In the genomic region with DNA sequence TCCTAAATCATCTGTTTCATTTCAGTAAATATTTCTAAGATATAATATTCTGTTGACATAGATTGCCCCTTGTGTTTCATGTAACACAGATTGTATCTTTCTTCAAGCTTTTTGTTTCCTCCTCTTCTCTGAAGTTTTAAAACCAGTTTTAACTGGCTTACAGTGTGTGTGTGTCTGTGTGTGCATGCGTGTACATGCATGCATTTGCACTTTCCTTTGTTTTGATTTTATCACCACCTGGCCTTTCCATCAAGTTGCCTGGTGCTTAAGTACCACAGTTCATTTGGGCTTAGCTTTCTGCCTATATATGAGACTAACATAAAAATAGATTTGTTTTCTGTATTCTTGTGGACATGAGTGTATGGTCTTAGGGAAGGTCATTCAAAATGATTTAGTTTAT, we compare ENCODE assay signal across 24 cellular contexts. TPM values are rescaled to one million over a fixed set of nuclear protein-coding genes. Genes with fewer than 3 reads are reported as not detected.
DNase-seq lines count a peak whose midpoint lies in the region; ATAC-seq and TF ChIP-seq lines count a peak whose summit lies in the region.
"Had no signal": no experiment of that assay in that cellular context is flagged by ENCODE, and none has a peak within 500 bp of the region (broad histone marks: within the 10 kb centered on the region; RNA-seq: fewer than 3 reads in every experiment).

No MANE protein-coding gene starts in this region.

- intact Hi-C loops in activated naive CD4-positive, alpha-beta T cell treated with anti-CD3 and anti-CD28 coated beads for 36 hours (cut with micrococcal nuclease) = no loop called here

- no peaks in the 10 kb centered on the region for H3K9me3 Mint-ChIP-seq in activated naive CD4-positive, alpha-beta T cell treated with anti-CD3 and anti-CD28 coated beads for 36 hours
- H3K9me3 Mint-ChIP-seq: activated naive CD8-positive, alpha-beta T cell treated with anti-CD3 and anti-CD28 coated beads, Interleukin-2, amount 10 ng/mL, durations not matched to agents 7 days and 5 days; activated T-helper 2 cell treated with anti-CD3 and anti-CD28 coated beads, Interferon-gamma antibody, Interleukin-2, Interleukin-4, amounts not matched to agents 10 μg/mL and 5 μg/mL and 100 μg/mL, durations not matched to agents 14 hours and 24 hours and 36 hours; natural killer cell treated with Interleukin-12 subunit alpha and Interleukin-12 subunit beta and Interleukin-15 and Interleukin-18, amount 100 ng/mL, for 72 hours had no signal

- peak; percentile 2 for DNase-seq in DMS 273 (lab: John Stamatoyannopoulos, UW; ENCODE audit: unreplicated experiment)
- no peak for DNase-seq in DMS 273 treated with DMSO at 0.1 percent for 48 hours (lab: John Stamatoyannopoulos, UW)
- DNase-seq in DMS153 treated with DMSO at 0.1 percent for 48 hours (lab: John Stamatoyannopoulos, UW; ENCODE audit: unreplicated experiment) = peak; percentile 56
- DNase-seq in NCI-H510A treated with DMSO at 0.1 percent for 48 hours (lab: John Stamatoyannopoulos, UW) = peak; percentile 10
- peak; percentile 26 to 46 for DNase-seq in foreskin keratinocyte
- DNase-seq in HuH-7 (ENCODE audit: low spot score) = no peak
- DNase-seq in activated naive CD4-positive, alpha-beta T cell treated with anti-CD3 and anti-CD28 coated beads for 36 hours = no peak
- DNase-seq: activated CD8-positive, alpha-beta T cell treated with anti-CD3 and anti-CD28 coated beads, Interleukin-2, amount 10 ng/mL, durations not matched to agents 7 days and 5 days; activated naive CD8-positive, alpha-beta T cell treated with anti-CD3 and anti-CD28 coated beads, Interleukin-2, amount 10 ng/mL, durations not matched to agents 7 days and 5 days; dorsolateral prefrontal cortex; GOT3; kidney; NCI-H1048; NCI-H1930; small intestine; stimulated activated CD4-positive, alpha-beta T cell treated with anti-CD3 and anti-CD28 coated beads, Interleukin-1b, Interleukin-23, amount 100 ng/mL, for 48 hours; stimulated activated CD8-positive, alpha-beta memory T cell treated with anti-CD3 and anti-CD28 coated beads, Interleukin-4, amount 100 ng/mL, for 48 hours; stomach had no signal

- no peaks in the 10 kb centered on the region for H3K27me3 ChIP-seq in foreskin keratinocyte
- H3K27me3 ChIP-seq: dorsolateral prefrontal cortex, stomach, tibial nerve had no signal

- ATAC-seq in foreskin keratinocyte (peak; percentile 32), HG03354 (IDR thresholded peaks at IDR 0.05; ENCODE audit: poor library complexity, severe bottlenecking, unreplicated experiment) (no peak)
- ATAC-seq: activated CD8-positive, alpha-beta T cell treated with anti-CD3 and anti-CD28 coated beads, Interleukin-2, amount 10 ng/mL, durations not matched to agents 7 days and 5 days had no signal

- peak overlapping the region; percentile 96 for H3K27ac ChIP-seq in foreskin keratinocyte
- H3K27ac ChIP-seq: 22Rv1, C4-2B, dorsolateral prefrontal cortex, stomach, tibial nerve had no signal

- no peak overlapping the region for H3K27ac Mint-ChIP-seq in activated naive CD4-positive, alpha-beta T cell treated with anti-CD3 and anti-CD28 coated beads for 36 hours
- H3K27ac Mint-ChIP-seq: activated CD8-positive, alpha-beta T cell treated with anti-CD3 and anti-CD28 coated beads, Interleukin-2, amount 10 ng/mL, durations not matched to agents 7 days and 5 days; activated naive CD8-positive, alpha-beta T cell treated with anti-CD3 and anti-CD28 coated beads, Interleukin-2, amount 10 ng/mL, durations not matched to agents 7 days and 5 days had no signal

- H3K4me3 Mint-ChIP-seq in activated naive CD4-positive, alpha-beta T cell treated with anti-CD3 and anti-CD28 coated beads for 36 hours = no peak overlapping the region
- H3K4me3 Mint-ChIP-seq: activated CD8-positive, alpha-beta T cell treated with anti-CD3 and anti-CD28 coated beads, Interleukin-2, amount 10 ng/mL, durations not matched to agents 7 days and 5 days; activated naive CD8-positive, alpha-beta T cell treated with anti-CD3 and anti-CD28 coated beads, Interleukin-2, amount 10 ng/mL, durations not matched to agents 7 days and 5 days; natural killer cell treated with Interleukin-12 subunit alpha and Interleukin-12 subunit beta and Interleukin-15 and Interleukin-18, amount 100 ng/mL, for 72 hours had no signal

- CTCF ChIA-PET in activated naive CD4-positive, alpha-beta T cell treated with anti-CD3 and anti-CD28 coated beads for 36 hours (lab: Charles Lee) = interaction anchor here (1.7 kb wide), 1 partner anchor 127 kb away, joined by 3 read pairs; no protein-coding TSS in a partner anchor

- peaks cover 26% of the 10 kb centered on the region for H3K36me3 Mint-ChIP-seq in activated naive CD4-positive, alpha-beta T cell treated with anti-CD3 and anti-CD28 coated beads for 36 hours (ENCODE audit: low read depth)

- TF ChIP-seq CTCF in foreskin keratinocyte (conservative IDR thresholded peaks at IDR 0.05) = no peak

- H3K27me3 Mint-ChIP-seq in activated naive CD4-positive, alpha-beta T cell treated with anti-CD3 and anti-CD28 coated beads for 36 hours (ENCODE audit: low read depth) = no peaks in the 10 kb centered on the region
- H3K27me3 Mint-ChIP-seq: activated naive CD8-positive, alpha-beta T cell treated with anti-CD3 and anti-CD28 coated beads, Interleukin-2, amount 10 ng/mL, durations not matched to agents 7 days and 5 days; natural killer cell treated with Interleukin-12 subunit alpha and Interleukin-12 subunit beta and Interleukin-15 and Interleukin-18, amount 100 ng/mL, for 72 hours had no signal

- peaks cover 46% of the 10 kb centered on the region for H3K4me1 ChIP-seq in foreskin keratinocyte

- peaks cover 38% of the 10 kb centered on the region for H3K4me1 Mint-ChIP-seq in activated naive CD4-positive, alpha-beta T cell treated with anti-CD3 and anti-CD28 coated beads for 36 hours (ENCODE audit: low read depth)

RNA-seq across cellular contexts. Expression of gene ETNK1, which starts 31.9 kb away (rescaled TPM):
- 25.8 and 27.1 TPM in 2 replicates for total RNA-seq in foreskin keratinocyte
- polyA plus RNA-seq in foreskin keratinocyte = 6.5 and 7.3 TPM in 2 replicates
- total RNA-seq in activated naive CD4-positive, alpha-beta T cell treated with anti-CD3 and anti-CD28 coated beads for 36 hours = 10 to 100 TPM; 35.9 to 39.4 TPM

Comparison
In these comparisons a context has a peak if more than half of its experiments do, and no peak if none do; other contexts are left out.
1. DNase-seq: peak in DMS 273 (single experiment), DMS153 treated with DMSO at 0.1 percent for 48 hours (single experiment), NCI-H510A treated with DMSO at 0.1 percent for 48 hours (single experiment) and foreskin keratinocyte (2 of 2); none in DMS 273 treated with DMSO at 0.1 percent for 48 hours (single experiment), HuH-7 (single experiment) and activated naive CD4-positive, alpha-beta T cell treated with anti-CD3 and anti-CD28 coated beads for 36 hours (single experiment).